In genomic region chr4:126354784-126355183, GRCh38 we compare ENCODE assay signal across 26 cellular contexts.
A peak's percentile ranks its signal among the peaks of the same experiment; 100 is the strongest.
DNase-seq lines count a peak whose midpoint lies in the region; ATAC-seq, FAIRE-seq and TF ChIP-seq lines count a peak whose summit lies in the region.
"Had no signal": no experiment of that assay in that cellular context is flagged by ENCODE, and none has a peak within 500 bp of the region (broad histone marks: within the 10 kb centered on the region; RNA-seq: fewer than 3 reads in every experiment).

No MANE protein-coding gene starts in this region.

- no peaks in the 10 kb centered on the region for H3K27me3 ChIP-seq in GM23248 (replicated peaks; ENCODE audit: insufficient read depth)
- H3K27me3 ChIP-seq in K562 (ENCODE audit: control insufficient read depth in 2 of 2, insufficient read depth in 2 of 2, low read length in 2 of 2), result no peaks in the 10 kb centered on the region
- H3K27me3 ChIP-seq: neutrophil had no signal

- H3K79me2 ChIP-seq in GM23248 (ENCODE audit: insufficient read depth), result no peaks in the 10 kb centered on the region
- H3K79me2 ChIP-seq in K562 (ENCODE audit: control insufficient read depth, insufficient read depth, low read length), result no peaks in the 10 kb centered on the region

- H3K36me3 ChIP-seq in GM23248 (ENCODE audit: low read depth), result no peaks in the 10 kb centered on the region
- H3K36me3 ChIP-seq in K562 (ENCODE audit: control insufficient read depth, insufficient read depth, low read length), result no peaks in the 10 kb centered on the region
- H3K36me3 ChIP-seq: neutrophil had no signal

- in situ Hi-C loops in GM23248 (cut with MboI), result no loop called here
- in situ Hi-C loops in K562 (cut with MboI), result no loop called here

- no peak overlapping the region for H3K27ac ChIP-seq in GM23248
- no peak overlapping the region for H3K27ac ChIP-seq in K562 (ENCODE audit: extremely low read depth, low read depth, low read length)
- H3K27ac ChIP-seq: neutrophil, psoas muscle, skin epidermis had no signal

- no peak overlapping the region for H3K9ac ChIP-seq in GM23248
- no peak overlapping the region for H3K9ac ChIP-seq in K562 (ENCODE audit: insufficient read depth in 1 of 2, low read depth in 2 of 2, low read length in 2 of 2)

- H3K4me3 Mint-ChIP-seq in activated T-helper 1 cell treated with anti-CD3 and anti-CD28 coated beads, Interleukin-12 subunit alpha, Interleukin-12 subunit beta, Interleukin-2, Interleukin-4 antibody, amounts not matched to agents 30 ng/mL and 10 ng/mL and 1 ng/mL, durations not matched to agents 14 hours and 24 hours and 36 hours, result no peak overlapping the region
- H3K4me3 Mint-ChIP-seq: activated T-cell treated with anti-CD3 and anti-CD28 coated beads, Interleukin-2, amount 50 U/mL, for 24 hours; CD4-positive, CD25-positive, alpha-beta regulatory T cell; stimulated activated naive B cell treated with anti-CD40 and anti-IgM and Interleukin-4, amounts not matched to agents 10 μg/mL and 1 μg/mL and 100 μg/mL, for 72 hours had no signal

- no peaks in the 10 kb centered on the region for H3K9me1 ChIP-seq in K562 (ENCODE audit: control insufficient read depth, insufficient read depth, low read length)

- CTCF ChIA-PET in K562 (lab: Yijun Ruan, JAX; ENCODE audit: low intra/inter-chr PET ratio), result no interaction called here

- H3K4me1 ChIP-seq in GM23248 (ENCODE audit: insufficient read depth) (no peaks in the 10 kb centered on the region), K562 (replicated peaks in 1 of 2; ENCODE audit: control insufficient read depth in 2 of 2, insufficient read depth in 2 of 2, low read length in 2 of 2) (no peaks in the 10 kb centered on the region; a peak in 1 of 5 replicates)
- H3K4me1 ChIP-seq: psoas muscle had no signal

- H3K9me2 ChIP-seq in GM23248 (ENCODE audit: insufficient read depth), result no peaks in the 10 kb centered on the region; the same call in 1 of the 2 replicates

- H3K9me3 ChIP-seq in GM23248 (ENCODE audit: low read depth), result no peaks in the 10 kb centered on the region
- no peaks in the 10 kb centered on the region for H3K9me3 ChIP-seq in K562 (replicated peaks; ENCODE audit: control insufficient read depth, insufficient read depth, low read depth, low read length)
- H3K9me3 ChIP-seq: neutrophil, psoas muscle had no signal

- no TSS peak for BruUV-seq in K562 (replicated peaks; lab: Mats Ljungman, UMichigan)

- TF ChIP-seq EP300 in K562 (IDR thresholded peaks at IDR 0.05; ENCODE audit: low read length), result no peak

- no peaks in the 10 kb centered on the region for H3K36me3 Mint-ChIP-seq in activated T-helper 1 cell treated with anti-CD3 and anti-CD28 coated beads, Interleukin-12 subunit alpha, Interleukin-12 subunit beta, Interleukin-2, Interleukin-4 antibody, amounts not matched to agents 30 ng/mL and 10 ng/mL and 1 ng/mL, durations not matched to agents 14 hours and 24 hours and 36 hours (ENCODE audit: low read depth)
- H3K36me3 Mint-ChIP-seq: CD4-positive, CD25-positive, alpha-beta regulatory T cell; stimulated activated naive B cell treated with anti-CD40 and anti-IgM and Interleukin-4, amounts not matched to agents 10 μg/mL and 1 μg/mL and 100 μg/mL, for 72 hours had no signal

- TF ChIP-seq CTCF in K562 (IDR thresholded peaks at IDR 0.05 in 2 of 3, conservative IDR thresholded peaks at IDR 0.05 in 1 of 3; ENCODE audit: insufficient read depth in 2 of 3, low read depth in 1 of 3, low read length in 3 of 3), result no peak

- FAIRE-seq in K562 (lab: Jason Lieb, UNC), result peak; percentile 51
- FAIRE-seq: keratinocyte, urothelium cell line had no signal

- no peak overlapping the region for H3K4me3 ChIP-seq in GM23248
- H3K4me3 ChIP-seq in K562, result no peak overlapping the region
- H3K4me3 ChIP-seq: lung, psoas muscle, skin epidermis had no signal

- H3K4me2 ChIP-seq in GM23248 (ENCODE audit: unreplicated experiment), result no peak overlapping the region
- H3K4me2 ChIP-seq in K562 (ENCODE audit: insufficient read depth, low read length), result no peak overlapping the region

- ATAC-seq in K562 (peak; percentile 49; the same call in 1 of the 3 replicates), HG02642 (IDR thresholded peaks at IDR 0.05; ENCODE audit: poor library complexity, unreplicated experiment) (no peak)
- ATAC-seq: psoas muscle; stimulated activated naive B cell treated with anti-CD40 and anti-IgM and Interleukin-4, amounts not matched to agents 10 μg/mL and 1 μg/mL and 100 μg/mL, for 72 hours had no signal

- H3K27ac Mint-ChIP-seq in activated T-helper 1 cell treated with anti-CD3 and anti-CD28 coated beads, Interleukin-12 subunit alpha, Interleukin-12 subunit beta, Interleukin-2, Interleukin-4 antibody, amounts not matched to agents 30 ng/mL and 10 ng/mL and 1 ng/mL, durations not matched to agents 14 hours and 24 hours and 36 hours, result no peak overlapping the region
- H3K27ac Mint-ChIP-seq: activated T-cell treated with anti-CD3 and anti-CD28 coated beads, Interleukin-2, amount 50 U/mL, for 24 hours; CD4-positive, CD25-positive, alpha-beta regulatory T cell; stimulated activated naive B cell treated with anti-CD40 and anti-IgM and Interleukin-4, amounts not matched to agents 10 μg/mL and 1 μg/mL and 100 μg/mL, for 72 hours had no signal

- no peaks in the 10 kb centered on the region for H3F3A ChIP-seq in GM23248 (ENCODE audit: insufficient read depth)

- H2AFZ ChIP-seq in GM23248, result peak overlapping the region; percentile 15; the same call in 1 of the 2 replicates
- H2AFZ ChIP-seq in K562 (ENCODE audit: low read depth, low read length), result peak overlapping the region; percentile 57; the same call in 1 of the 2 replicates

- intact Hi-C loops in K562 (cut with micrococcal nuclease), result no loop called here
- intact Hi-C loops in activated T-helper 1 cell treated with anti-CD3 and anti-CD28 coated beads, Interleukin-12 subunit alpha, Interleukin-12 subunit beta, Interleukin-2, Interleukin-4 antibody, amounts not matched to agents 30 ng/mL and 10 ng/mL and 1 ng/mL, durations not matched to agents 14 hours and 24 hours and 36 hours (cut with micrococcal nuclease), result no loop called here

- no peaks in the 10 kb centered on the region for H3K27me3 Mint-ChIP-seq in activated T-helper 1 cell treated with anti-CD3 and anti-CD28 coated beads, Interleukin-12 subunit alpha, Interleukin-12 subunit beta, Interleukin-2, Interleukin-4 antibody, amounts not matched to agents 30 ng/mL and 10 ng/mL and 1 ng/mL, durations not matched to agents 14 hours and 24 hours and 36 hours (ENCODE audit: insufficient read depth)
- H3K27me3 Mint-ChIP-seq: activated T-cell treated with anti-CD3 and anti-CD28 coated beads, Interleukin-2, amount 50 U/mL, for 24 hours; CD4-positive, CD25-positive, alpha-beta regulatory T cell; stimulated activated naive B cell treated with anti-CD40 and anti-IgM and Interleukin-4, amounts not matched to agents 10 μg/mL and 1 μg/mL and 100 μg/mL, for 72 hours had no signal

- H4K20me1 ChIP-seq in GM23248 (ENCODE audit: insufficient read depth) (no peaks in the 10 kb centered on the region), K562 (replicated peaks; ENCODE audit: control insufficient read depth, insufficient read depth, low read length) (no peaks in the 10 kb centered on the region)

- no peak for TF ChIP-seq POLR2A in K562 (conservative IDR thresholded peaks at IDR 0.05)

- H3K9me3 Mint-ChIP-seq in activated T-helper 1 cell treated with anti-CD3 and anti-CD28 coated beads, Interleukin-12 subunit alpha, Interleukin-12 subunit beta, Interleukin-2, Interleukin-4 antibody, amounts not matched to agents 30 ng/mL and 10 ng/mL and 1 ng/mL, durations not matched to agents 14 hours and 24 hours and 36 hours, result no peaks in the 10 kb centered on the region

- POLR2A ChIA-PET in K562 (lab: Yijun Ruan, JAX), result no interaction called here

- no peak for TF ChIP-seq RAD21 in K562 (CRISPR knock-in tag; conservative IDR thresholded peaks at IDR 0.05 in 1 of 2, IDR thresholded peaks at IDR 0.05 in 1 of 2)

- no peak for DNase-seq in GM23248
- peak; percentile 1 for DNase-seq in NCI-H2107 (lab: John Stamatoyannopoulos, UW)
- no peak for DNase-seq in K562 (ENCODE audit: extremely low read depth in 1 of 4, low spot score in 3 of 4)
- peak; percentile 21 for DNase-seq in iris pigment epithelial cell (ENCODE audit: low read depth)
- DNase-seq in activated T-helper 1 cell treated with anti-CD3 and anti-CD28 coated beads, Interleukin-12 subunit alpha, Interleukin-12 subunit beta, Interleukin-2, Interleukin-4 antibody, amounts not matched to agents 30 ng/mL and 10 ng/mL and 1 ng/mL, durations not matched to agents 14 hours and 24 hours and 36 hours (ENCODE audit: low spot score), result no peak
- no peak for DNase-seq in HT-29 (ENCODE audit: low spot score)
- DNase-seq: activated CD8-positive, alpha-beta memory T cell treated with anti-CD3 and anti-CD28 coated beads for 24 hours; activated naive CD4-positive, alpha-beta T cell treated with Interleukin-2 at 50 U/mL for 16 hours; activated T-cell treated with anti-CD3 and anti-CD28 coated beads, Interleukin-2, amount 50 U/mL, for 24 hours; caudate nucleus; CD4-positive, CD25-positive, alpha-beta regulatory T cell; DMS 273 treated with DMSO at 0.1 percent for 48 hours; GDM1; Kasumi-1; NCI-H1930; NCI-H82; psoas muscle; stimulated activated CD4-positive, alpha-beta T cell treated with anti-CD3 and anti-CD28 coated beads, Interleukin-1b, Interleukin-23, amount 100 ng/mL, for 48 hours; stimulated activated naive B cell treated with anti-CD40 and anti-IgM and Interleukin-4, amounts not matched to agents 10 μg/mL and 1 μg/mL and 100 μg/mL, for 72 hours; T-helper 1 cell had no signal

- 91 to 96% methylated on average over 3 of the region's 3 CpGs for WGBS in GM23248 (ENCODE audit: low coverage in 1 of 2, low lambda C conversion rate in 2 of 2, missing lambda C conversion rate in 2 of 2), 2 experiments
- WGBS in K562 (ENCODE audit: insufficient coverage, low coverage, missing lambda C conversion rate), result 9% methylated on average over 3 of the region's 3 CpGs

- no peaks in the 10 kb centered on the region for H3K4me1 Mint-ChIP-seq in activated T-helper 1 cell treated with anti-CD3 and anti-CD28 coated beads, Interleukin-12 subunit alpha, Interleukin-12 subunit beta, Interleukin-2, Interleukin-4 antibody, amounts not matched to agents 30 ng/mL and 10 ng/mL and 1 ng/mL, durations not matched to agents 14 hours and 24 hours and 36 hours (ENCODE audit: low read depth)
- H3K4me1 Mint-ChIP-seq: CD4-positive, CD25-positive, alpha-beta regulatory T cell; stimulated activated naive B cell treated with anti-CD40 and anti-IgM and Interleukin-4, amounts not matched to agents 10 μg/mL and 1 μg/mL and 100 μg/mL, for 72 hours had no signal

TF ChIP-seq in K562, 482 proteins besides CTCF, POLR2A, EP300 and RAD21 (continues in another document):
- peak; percentile 36; the same call in 1 of the 2 replicates for TF ChIP-seq CEBPG (CRISPR knock-in tag; IDR thresholded peaks at IDR 0.05)
- TF ChIP-seq CEBPG (tag; conservative IDR thresholded peaks at IDR 0.05 in 1 of 2, IDR thresholded peaks at IDR 0.05 in 1 of 2), result peak; percentile 60 to 78

Comparison
In these comparisons a context has a peak if more than half of its experiments do, and no peak if none do; other contexts are left out.
1. DNase-seq: peak in NCI-H2107 (single experiment) and iris pigment epithelial cell (single experiment); none in GM23248 (single experiment), K562 (0 of 4), activated T-helper 1 cell treated with anti-CD3 and anti-CD28 coated beads, Interleukin-12 subunit alpha, Interleukin-12 subunit beta, Interleukin-2, Interleukin-4 antibody, amounts not matched to agents 30 ng/mL and 10 ng/mL and 1 ng/mL, durations not matched to agents 14 hours and 24 hours and 36 hours (single experiment) and HT-29 (single experiment).